ENCODE assay signal across 17 cellular contexts in genomic region chr12:30732954-30733637, GRCh38.
"Had no signal": no experiment of that assay in that cellular context is flagged by ENCODE, and none has a peak within 500 bp of the region (broad histone marks: within the 10 kb centered on the region; RNA-seq: fewer than 3 reads in every experiment).

No MANE protein-coding gene starts in this region.

- H3K4me3 Mint-ChIP-seq: immature natural killer cell; naive thymus-derived CD8-positive, alpha-beta T cell had no signal

- H3K9me3 Mint-ChIP-seq: immature natural killer cell; naive thymus-derived CD8-positive, alpha-beta T cell had no signal

- ATAC-seq: esophagus mucosa; gastrocnemius medialis; mucosa of descending colon; naive thymus-derived CD8-positive, alpha-beta T cell; right cardiac atrium had no signal

- H3K4me2 ChIP-seq: smooth muscle cell had no signal

- H3K4me3 ChIP-seq: coronary artery, gastrocnemius medialis, left ventricle myocardium inferior, lung, mucosa of descending colon, ovary, smooth muscle cell had no signal

- H3K27me3 Mint-ChIP-seq: naive thymus-derived CD8-positive, alpha-beta T cell; progenitor cell of endocrine pancreas had no signal

- H3K27ac ChIP-seq: coronary artery, gastrocnemius medialis, left ventricle myocardium inferior, ovary had no signal

- H3K4me1 ChIP-seq: gastrocnemius medialis, left ventricle myocardium inferior had no signal

- H3K36me3 ChIP-seq: ovary had no signal

- H3K9me3 ChIP-seq: gastrocnemius medialis, left ventricle myocardium inferior, mucosa of descending colon, ovary had no signal

- H3K27ac Mint-ChIP-seq: immature natural killer cell, progenitor cell of endocrine pancreas had no signal

- DNase-seq: effector CD4-positive, alpha-beta T cell; gastrocnemius medialis; glutamatergic neuron; immature natural killer cell; left ventricle myocardium inferior; mucosa of descending colon; naive thymus-derived CD8-positive, alpha-beta T cell; ovary; right cardiac atrium; stimulated activated CD4-positive, alpha-beta T cell treated with anti-CD3 and anti-CD28 coated beads, Interleukin-2, amount 100 ng/mL, for 48 hours; stimulated activated naive CD4-positive, alpha-beta T cell treated with Interleukin-2 at 50 U/mL for 16 hours; trophoblast cell had no signal

- H3K27me3 ChIP-seq: gastrocnemius medialis, ovary had no signal
